ENCODE assay signal across 1 cellular context in the genomic region with DNA sequence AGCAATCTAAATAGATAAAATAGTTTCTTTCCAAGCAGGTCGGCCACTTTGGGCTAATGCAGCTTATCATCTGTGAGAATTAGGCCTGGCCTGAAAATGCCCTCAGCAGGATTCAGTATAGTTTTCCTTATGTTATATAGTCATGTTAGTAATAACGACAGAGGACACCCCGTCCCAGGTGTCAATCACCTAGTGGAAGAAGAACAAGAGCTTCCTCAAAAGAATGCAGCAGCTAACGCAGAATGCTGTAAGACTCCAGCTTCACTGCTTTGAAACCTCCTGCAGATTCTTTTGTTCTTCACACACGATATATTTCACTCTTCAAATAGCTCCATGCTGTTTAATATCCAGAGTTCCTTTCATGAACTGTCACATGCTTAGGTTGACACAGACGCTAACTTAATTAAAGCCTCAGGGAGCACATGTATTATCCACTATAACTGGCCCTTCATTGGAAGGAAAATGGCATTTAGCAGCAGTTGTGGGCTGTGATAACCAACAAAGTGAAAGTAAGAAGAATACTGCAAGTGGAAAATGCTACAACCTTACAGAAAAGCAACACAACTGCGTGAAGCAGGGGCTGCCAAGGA.
TF ChIP-seq lines count a peak whose summit lies in the region.

No MANE protein-coding gene starts in this region.

TF ChIP-seq in GM23338, 12 proteins besides CTCF, POLR2A, EP300 and RAD21 (continued from another document):
- TF ChIP-seq, protein P1, sequence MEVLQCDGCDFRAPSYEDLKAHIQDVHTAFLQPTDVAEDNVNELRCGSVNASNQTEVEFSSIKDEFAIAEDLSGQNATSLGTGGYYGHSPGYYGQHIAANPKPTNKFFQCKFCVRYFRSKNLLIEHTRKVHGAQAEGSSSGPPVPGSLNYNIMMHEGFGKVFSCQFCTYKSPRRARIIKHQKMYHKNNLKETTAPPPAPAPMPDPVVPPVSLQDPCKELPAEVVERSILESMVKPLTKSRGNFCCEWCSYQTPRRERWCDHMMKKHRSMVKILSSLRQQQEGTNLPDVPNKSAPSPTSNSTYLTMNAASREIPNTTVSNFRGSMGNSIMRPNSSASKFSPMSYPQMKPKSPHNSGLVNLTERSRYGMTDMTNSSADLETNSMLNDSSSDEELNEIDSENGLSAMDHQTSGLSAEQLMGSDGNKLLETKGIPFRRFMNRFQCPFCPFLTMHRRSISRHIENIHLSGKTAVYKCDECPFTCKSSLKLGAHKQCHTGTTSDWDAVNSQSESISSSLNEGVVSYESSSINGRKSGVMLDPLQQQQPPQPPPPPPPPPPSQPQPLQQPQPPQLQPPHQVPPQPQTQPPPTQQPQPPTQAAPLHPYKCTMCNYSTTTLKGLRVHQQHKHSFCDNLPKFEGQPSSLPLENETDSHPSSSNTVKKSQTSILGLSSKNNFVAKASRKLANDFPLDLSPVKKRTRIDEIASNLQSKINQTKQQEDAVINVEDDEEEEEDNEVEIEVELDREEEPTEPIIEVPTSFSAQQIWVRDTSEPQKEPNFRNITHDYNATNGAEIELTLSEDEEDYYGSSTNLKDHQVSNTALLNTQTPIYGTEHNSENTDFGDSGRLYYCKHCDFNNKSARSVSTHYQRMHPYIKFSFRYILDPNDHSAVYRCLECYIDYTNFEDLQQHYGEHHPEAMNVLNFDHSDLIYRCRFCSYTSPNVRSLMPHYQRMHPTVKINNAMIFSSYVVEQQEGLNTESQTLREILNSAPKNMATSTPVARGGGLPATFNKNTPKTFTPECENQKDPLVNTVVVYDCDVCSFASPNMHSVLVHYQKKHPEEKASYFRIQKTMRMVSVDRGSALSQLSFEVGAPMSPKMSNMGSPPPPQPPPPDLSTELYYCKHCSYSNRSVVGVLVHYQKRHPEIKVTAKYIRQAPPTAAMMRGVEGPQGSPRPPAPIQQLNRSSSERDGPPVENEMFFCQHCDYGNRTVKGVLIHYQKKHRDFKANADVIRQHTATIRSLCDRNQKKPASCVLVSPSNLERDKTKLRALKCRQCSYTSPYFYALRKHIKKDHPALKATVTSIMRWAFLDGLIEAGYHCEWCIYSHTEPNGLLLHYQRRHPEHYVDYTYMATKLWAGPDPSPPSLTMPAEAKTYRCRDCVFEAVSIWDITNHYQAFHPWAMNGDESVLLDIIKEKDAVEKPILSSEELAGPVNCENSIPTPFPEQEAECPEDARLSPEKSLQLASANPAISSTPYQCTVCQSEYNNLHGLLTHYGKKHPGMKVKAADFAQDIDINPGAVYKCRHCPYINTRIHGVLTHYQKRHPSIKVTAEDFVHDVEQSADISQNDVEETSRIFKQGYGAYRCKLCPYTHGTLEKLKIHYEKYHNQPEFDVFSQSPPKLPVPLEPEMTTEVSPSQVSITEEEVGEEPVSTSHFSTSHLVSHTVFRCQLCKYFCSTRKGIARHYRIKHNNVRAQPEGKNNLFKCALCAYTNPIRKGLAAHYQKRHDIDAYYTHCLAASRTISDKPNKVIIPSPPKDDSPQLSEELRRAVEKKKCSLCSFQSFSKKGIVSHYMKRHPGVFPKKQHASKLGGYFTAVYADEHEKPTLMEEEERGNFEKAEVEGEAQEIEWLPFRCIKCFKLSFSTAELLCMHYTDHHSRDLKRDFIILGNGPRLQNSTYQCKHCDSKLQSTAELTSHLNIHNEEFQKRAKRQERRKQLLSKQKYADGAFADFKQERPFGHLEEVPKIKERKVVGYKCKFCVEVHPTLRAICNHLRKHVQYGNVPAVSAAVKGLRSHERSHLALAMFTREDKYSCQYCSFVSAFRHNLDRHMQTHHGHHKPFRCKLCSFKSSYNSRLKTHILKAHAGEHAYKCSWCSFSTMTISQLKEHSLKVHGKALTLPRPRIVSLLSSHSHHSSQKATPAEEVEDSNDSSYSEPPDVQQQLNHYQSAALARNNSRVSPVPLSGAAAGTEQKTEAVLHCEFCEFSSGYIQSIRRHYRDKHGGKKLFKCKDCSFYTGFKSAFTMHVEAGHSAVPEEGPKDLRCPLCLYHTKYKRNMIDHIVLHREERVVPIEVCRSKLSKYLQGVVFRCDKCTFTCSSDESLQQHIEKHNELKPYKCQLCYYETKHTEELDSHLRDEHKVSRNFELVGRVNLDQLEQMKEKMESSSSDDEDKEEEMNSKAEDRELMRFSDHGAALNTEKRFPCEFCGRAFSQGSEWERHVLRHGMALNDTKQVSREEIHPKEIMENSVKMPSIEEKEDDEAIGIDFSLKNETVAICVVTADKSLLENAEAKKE (CRISPR knock-in tag; IDR thresholded peaks at IDR 0.05) = no peak
- TF ChIP-seq, protein P2, sequence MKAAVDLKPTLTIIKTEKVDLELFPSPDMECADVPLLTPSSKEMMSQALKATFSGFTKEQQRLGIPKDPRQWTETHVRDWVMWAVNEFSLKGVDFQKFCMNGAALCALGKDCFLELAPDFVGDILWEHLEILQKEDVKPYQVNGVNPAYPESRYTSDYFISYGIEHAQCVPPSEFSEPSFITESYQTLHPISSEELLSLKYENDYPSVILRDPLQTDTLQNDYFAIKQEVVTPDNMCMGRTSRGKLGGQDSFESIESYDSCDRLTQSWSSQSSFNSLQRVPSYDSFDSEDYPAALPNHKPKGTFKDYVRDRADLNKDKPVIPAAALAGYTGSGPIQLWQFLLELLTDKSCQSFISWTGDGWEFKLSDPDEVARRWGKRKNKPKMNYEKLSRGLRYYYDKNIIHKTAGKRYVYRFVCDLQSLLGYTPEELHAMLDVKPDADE (IDR thresholded peaks at IDR 0.05) = no peak
- TF ChIP-seq EZH2phosphoT487 (IDR thresholded peaks at IDR 0.05; ENCODE audit: unreplicated experiment) (no peak), JUNB (IDR thresholded peaks at IDR 0.05; ENCODE audit: unreplicated experiment) (no peak), NANOG (IDR thresholded peaks at IDR 0.05; ENCODE audit: borderline replicate concordance) (no peak), ZNF114 (CRISPR knock-in tag; IDR thresholded peaks at IDR 0.05) (no peak), EZH2 (IDR thresholded peaks at IDR 0.05; ENCODE audit: low read depth, unreplicated experiment) (no peak)
- TF ChIP-seq, protein P3, sequence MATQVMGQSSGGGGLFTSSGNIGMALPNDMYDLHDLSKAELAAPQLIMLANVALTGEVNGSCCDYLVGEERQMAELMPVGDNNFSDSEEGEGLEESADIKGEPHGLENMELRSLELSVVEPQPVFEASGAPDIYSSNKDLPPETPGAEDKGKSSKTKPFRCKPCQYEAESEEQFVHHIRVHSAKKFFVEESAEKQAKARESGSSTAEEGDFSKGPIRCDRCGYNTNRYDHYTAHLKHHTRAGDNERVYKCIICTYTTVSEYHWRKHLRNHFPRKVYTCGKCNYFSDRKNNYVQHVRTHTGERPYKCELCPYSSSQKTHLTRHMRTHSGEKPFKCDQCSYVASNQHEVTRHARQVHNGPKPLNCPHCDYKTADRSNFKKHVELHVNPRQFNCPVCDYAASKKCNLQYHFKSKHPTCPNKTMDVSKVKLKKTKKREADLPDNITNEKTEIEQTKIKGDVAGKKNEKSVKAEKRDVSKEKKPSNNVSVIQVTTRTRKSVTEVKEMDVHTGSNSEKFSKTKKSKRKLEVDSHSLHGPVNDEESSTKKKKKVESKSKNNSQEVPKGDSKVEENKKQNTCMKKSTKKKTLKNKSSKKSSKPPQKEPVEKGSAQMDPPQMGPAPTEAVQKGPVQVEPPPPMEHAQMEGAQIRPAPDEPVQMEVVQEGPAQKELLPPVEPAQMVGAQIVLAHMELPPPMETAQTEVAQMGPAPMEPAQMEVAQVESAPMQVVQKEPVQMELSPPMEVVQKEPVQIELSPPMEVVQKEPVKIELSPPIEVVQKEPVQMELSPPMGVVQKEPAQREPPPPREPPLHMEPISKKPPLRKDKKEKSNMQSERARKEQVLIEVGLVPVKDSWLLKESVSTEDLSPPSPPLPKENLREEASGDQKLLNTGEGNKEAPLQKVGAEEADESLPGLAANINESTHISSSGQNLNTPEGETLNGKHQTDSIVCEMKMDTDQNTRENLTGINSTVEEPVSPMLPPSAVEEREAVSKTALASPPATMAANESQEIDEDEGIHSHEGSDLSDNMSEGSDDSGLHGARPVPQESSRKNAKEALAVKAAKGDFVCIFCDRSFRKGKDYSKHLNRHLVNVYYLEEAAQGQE (IDR thresholded peaks at IDR 0.05; ENCODE audit: unreplicated experiment) = no peak
